Comparison of ENCODE assay signal across 10 cellular contexts in genomic region chr2:62410015-62410453, GRCh38.
A peak's percentile ranks its signal among the peaks of the same experiment; 100 is the strongest.
DNase-seq lines count a peak whose midpoint lies in the region; ATAC-seq lines count a peak whose summit lies in the region.
"Had no signal": no experiment of that assay in that cellular context is flagged by ENCODE, and none has a peak within 500 bp of the region (broad histone marks: within the 10 kb centered on the region; RNA-seq: fewer than 3 reads in every experiment).

No MANE protein-coding gene starts in this region.

- in situ Hi-C loops in SK-MEL-5 (cut with HindIII; ENCODE audit: low pct_unique_long_range_greater_than_20kb, low sequenced_read_pairs): no loop called here

- DNase-seq in SIG-M5 treated with dmso at 0.1 percent for 504 hours (lab: John Stamatoyannopoulos, UW; ENCODE audit: unreplicated experiment): peak; percentile 18
- DNase-seq in SIG-M5 (lab: John Stamatoyannopoulos, UW): no peak
- peak; percentile 24 for DNase-seq in SK-MEL-5 (ENCODE audit: low read depth, low spot score)
- peak; percentile 45 for DNase-seq in fibroblast of peridontal ligament (ENCODE audit: extremely low read depth)
- peak in 32 of 49 donors; percentile 3 to 72 (median 24) for DNase-seq in substantia nigra (lab: John Stamatoyannopoulos, UW)
- no peak for DNase-seq in NCI-H2171 treated with DMSO at 0.1 percent for 48 hours (lab: John Stamatoyannopoulos, UW)
- DNase-seq: ovary, SJCRH30 had no signal

- peak overlapping the region; percentile 91 for H3K27ac ChIP-seq in substantia nigra (ENCODE audit: low read depth, low read length, poor library complexity, severe bottlenecking)
- H3K27ac ChIP-seq: SJCRH30 had no signal

- ATAC-seq in HG02885 (IDR thresholded peaks at IDR 0.05; ENCODE audit: poor library complexity, unreplicated experiment) (no peak), GM21528 (IDR thresholded peaks at IDR 0.05; ENCODE audit: low FRiP score, unreplicated experiment) (no peak)

Comparison
In these comparisons a context has a peak if more than half of its experiments do, and no peak if none do; other contexts are left out.
1. DNase-seq: peak in SIG-M5 treated with dmso at 0.1 percent for 504 hours (single experiment), SK-MEL-5 (single experiment), fibroblast of peridontal ligament (single experiment) and substantia nigra (32 of 49); none in SIG-M5 (single experiment) and NCI-H2171 treated with DMSO at 0.1 percent for 48 hours (single experiment).